In genomic region chr1:35171579-35171978, GRCh38 we compare ENCODE assay signal across 32 cellular contexts.
"Had no signal": no experiment of that assay in that cellular context is flagged by ENCODE, and none has a peak within 500 bp of the region (broad histone marks: within the 10 kb centered on the region; RNA-seq: fewer than 3 reads in every experiment).

No MANE protein-coding gene starts in this region.

- H3K27ac Mint-ChIP-seq: activated CD4-positive, alpha-beta memory T cell treated with anti-CD3 and anti-CD28 coated beads, Interleukin-2, amount 10 ng/mL, durations not matched to agents 7 days and 5 days; activated naive CD4-positive, alpha-beta T cell treated with anti-CD3 and anti-CD28 coated beads, Interleukin-2, amount 10 ng/mL, durations not matched to agents 7 days and 5 days; activated naive CD8-positive, alpha-beta T cell; activated naive CD8-positive, alpha-beta T cell treated with anti-CD3 and anti-CD28 coated beads, Interleukin-2, amount 50 U/mL, for 24 hours; brain; T-helper 1 cell treated with Interleukin-12 subunit alpha and Interleukin-12 subunit beta and Interleukin-4 antibody, amounts not matched to agents 30 μg/mL and 1 μg/mL, for 36 hours had no signal

- H3K4me2 ChIP-seq: SK-N-SH had no signal

- ATAC-seq: activated naive CD8-positive, alpha-beta T cell treated with anti-CD3 and anti-CD28 coated beads, Interleukin-2, amount 50 U/mL, for 24 hours; activated T-cell treated with anti-CD3 and anti-CD28 coated beads, Interleukin-2, amount 50 U/mL, for 4 hours; Panc1 had no signal

- H3K27me3 Mint-ChIP-seq: activated CD4-positive, alpha-beta memory T cell treated with anti-CD3 and anti-CD28 coated beads, Interleukin-2, amount 10 ng/mL, durations not matched to agents 7 days and 5 days; activated naive CD8-positive, alpha-beta T cell; activated naive CD8-positive, alpha-beta T cell treated with anti-CD3 and anti-CD28 coated beads, Interleukin-2, amount 50 U/mL, for 24 hours had no signal

- H3K9me3 ChIP-seq: SJSA1, SK-N-SH had no signal

- H3K27ac ChIP-seq: SJSA1, WERI-Rb-1 had no signal

- H3K4me3 Mint-ChIP-seq: activated CD4-positive, alpha-beta memory T cell treated with anti-CD3 and anti-CD28 coated beads, Interleukin-2, amount 10 ng/mL, durations not matched to agents 7 days and 5 days; activated naive CD4-positive, alpha-beta T cell treated with anti-CD3 and anti-CD28 coated beads, Interleukin-2, amount 10 ng/mL, durations not matched to agents 7 days and 5 days; activated naive CD8-positive, alpha-beta T cell; activated naive CD8-positive, alpha-beta T cell treated with anti-CD3 and anti-CD28 coated beads, Interleukin-2, amount 50 U/mL, for 24 hours; activated T-cell treated with anti-CD3 and anti-CD28 coated beads, Interleukin-2, amount 50 U/mL, for 4 hours; brain; T-helper 1 cell treated with Interleukin-12 subunit alpha and Interleukin-12 subunit beta and Interleukin-4 antibody, amounts not matched to agents 30 μg/mL and 1 μg/mL, for 36 hours had no signal

- H3K9me3 Mint-ChIP-seq: activated CD4-positive, alpha-beta memory T cell treated with anti-CD3 and anti-CD28 coated beads, Interleukin-2, amount 10 ng/mL, durations not matched to agents 7 days and 5 days; activated naive CD4-positive, alpha-beta T cell treated with anti-CD3 and anti-CD28 coated beads, Interleukin-2, amount 10 ng/mL, durations not matched to agents 7 days and 5 days; activated naive CD8-positive, alpha-beta T cell treated with anti-CD3 and anti-CD28 coated beads, Interleukin-2, amount 50 U/mL, for 24 hours; activated T-cell treated with anti-CD3 and anti-CD28 coated beads, Interleukin-2, amount 50 U/mL, for 4 hours; T-helper 1 cell treated with Interleukin-12 subunit alpha and Interleukin-12 subunit beta and Interleukin-4 antibody, amounts not matched to agents 30 μg/mL and 1 μg/mL, for 36 hours had no signal

- H3K4me1 ChIP-seq: SJSA1 had no signal

- H3K4me3 ChIP-seq: SJSA1 had no signal

- H3K4me1 Mint-ChIP-seq: activated CD4-positive, alpha-beta memory T cell treated with anti-CD3 and anti-CD28 coated beads, Interleukin-2, amount 10 ng/mL, durations not matched to agents 7 days and 5 days; activated naive CD4-positive, alpha-beta T cell treated with anti-CD3 and anti-CD28 coated beads, Interleukin-2, amount 10 ng/mL, durations not matched to agents 7 days and 5 days; activated naive CD8-positive, alpha-beta T cell treated with anti-CD3 and anti-CD28 coated beads, Interleukin-2, amount 50 U/mL, for 24 hours; brain had no signal

- H3K36me3 Mint-ChIP-seq: activated naive CD8-positive, alpha-beta T cell had no signal

- DNase-seq: activated CD4-positive, alpha-beta memory T cell treated with anti-CD3 and anti-CD28 coated beads, Interleukin-2, amount 10 ng/mL, durations not matched to agents 7 days and 5 days; activated CD4-positive, alpha-beta T cell treated with anti-CD3 and anti-CD28 coated beads for 1 hour; activated CD4-positive, alpha-beta T cell treated with anti-CD3 and anti-CD28 coated beads for 48 hours; activated CD4-positive, CD25-positive, alpha-beta regulatory T cell; activated effector memory CD4-positive, alpha-beta T cell treated with Interleukin-2 at 50 U/mL for 16 hours; activated naive CD4-positive, alpha-beta T cell treated with anti-CD3 and anti-CD28 coated beads, Interleukin-2, amount 10 ng/mL, durations not matched to agents 7 days and 5 days; activated naive CD8-positive, alpha-beta T cell treated with anti-CD3 and anti-CD28 coated beads, Interleukin-2, amount 50 U/mL, for 24 hours; activated T-cell treated with anti-CD3 and anti-CD28 coated beads, Interleukin-2, amount 50 U/mL, for 4 hours; anterior cingulate cortex; central memory CD4-positive, alpha-beta T cell; KG1; MM.1S; MV-4-11; NCI-H1092 treated with DMSO at 0.1 percent for 48 hours; NCI-H1417; NCI-H146; NCI-H187; NCI-H2081; NCI-H2171 treated with DMSO at 0.1 percent for 48 hours; NCI-H2227 treated with DMSO at 0.1 percent for 48 hours; NCI-H446; NCI-H510A treated with DMSO at 0.1 percent for 48 hours; NCI-H526 treated with DMSO at 0.1 percent for 48 hours; NCI-H774; SHP77 treated with DMSO at 0.1 percent for 48 hours; SK-N-SH; WERI-Rb-1 had no signal
